ENCODE assay signal across 11 cellular contexts in the genomic region with DNA sequence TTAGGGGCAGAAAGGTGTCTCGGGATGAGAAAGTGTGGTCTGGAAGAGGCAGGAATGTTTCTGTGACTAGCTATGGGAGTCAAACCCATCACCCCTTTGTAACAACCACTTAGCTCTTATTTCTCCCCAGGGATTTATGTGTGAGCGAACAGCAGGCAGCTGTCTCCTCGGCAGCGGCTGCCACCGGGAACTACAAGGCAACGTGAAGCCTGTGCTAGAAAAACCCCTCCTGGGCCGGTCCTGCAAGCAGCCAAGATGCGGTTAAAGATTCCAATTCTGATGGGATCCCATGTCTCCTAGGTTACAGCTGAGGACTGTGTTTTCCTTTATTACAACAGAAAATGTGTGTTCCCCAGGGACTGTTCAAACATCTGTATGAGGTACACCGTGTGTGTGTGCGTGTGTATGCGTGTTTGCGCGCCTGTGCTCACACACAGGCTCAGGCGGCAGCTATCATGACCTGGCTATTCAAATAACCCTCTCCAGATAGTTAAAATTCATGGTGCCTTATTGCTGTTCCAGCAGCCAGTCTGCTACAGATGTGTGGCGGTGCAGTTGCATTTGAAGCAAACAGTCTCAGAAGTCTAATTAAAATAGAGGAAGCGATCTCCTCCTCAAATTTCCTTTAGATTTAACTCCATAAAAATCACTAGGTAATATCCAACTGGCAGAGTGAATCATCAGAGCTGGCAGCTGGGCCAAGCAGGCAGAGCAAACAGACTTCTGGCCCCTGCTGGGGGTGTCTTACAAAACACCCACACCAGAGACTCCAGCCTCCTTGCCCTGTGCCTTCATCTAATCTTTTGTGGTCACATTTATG.
A peak's percentile ranks its signal among the peaks of the same experiment; 100 is the strongest.
DNase-seq lines count a peak whose midpoint lies in the region; ATAC-seq and TF ChIP-seq lines count a peak whose summit lies in the region.
"Had no signal": no experiment of that assay in that cellular context is flagged by ENCODE, and none has a peak within 500 bp of the region (broad histone marks: within the 10 kb centered on the region; RNA-seq: fewer than 3 reads in every experiment).

No MANE protein-coding gene starts in this region.

- no peak overlapping the region for H3K4me3 ChIP-seq in right atrium auricular region
- H3K4me3 ChIP-seq in hepatocyte: no peak overlapping the region
- H3K4me3 ChIP-seq in lower lobe of right lung: no peak overlapping the region
- H3K4me3 ChIP-seq in naive thymus-derived CD4-positive, alpha-beta T cell (ENCODE audit: low read length): no peak overlapping the region
- H3K4me3 ChIP-seq: dorsolateral prefrontal cortex had no signal

- WGBS in hepatocyte (ENCODE audit: low lambda C conversion rate, missing lambda C conversion rate): 51% methylated on average over 16 of the region's 16 CpGs

- DNase-seq in Right ventricle myocardium inferior (ENCODE audit: missing footprints) (peak; percentile 61), right atrium auricular region (ENCODE audit: low spot score) (no peak), NCI-H345 treated with DMSO at 0.1 percent for 48 hours (lab: John Stamatoyannopoulos, UW; ENCODE audit: unreplicated experiment) (peak; percentile 60), hepatocyte (ENCODE audit: low spot score) (peak; percentile 16), lower lobe of right lung (no peak)
- DNase-seq in NK-92 treated with Interleukin-12 subunit alpha and Interleukin-12 subunit beta, amount 100 ng/mL, for 24 hours (lab: John Stamatoyannopoulos, UW): no peak
- DNase-seq in naive thymus-derived CD4-positive, alpha-beta T cell: no peak
- DNase-seq: activated naive CD4-positive, alpha-beta T cell treated with Interleukin-2 at 50 U/mL for 16 hours; dorsolateral prefrontal cortex; naive B cell had no signal

- H3K27me3 ChIP-seq in right atrium auricular region: no peaks in the 10 kb centered on the region
- peaks cover 8% of the 10 kb centered on the region for H3K27me3 ChIP-seq in hepatocyte
- H3K27me3 ChIP-seq in lower lobe of right lung (ENCODE audit: low read depth): peaks cover 43% of the 10 kb centered on the region
- no peaks in the 10 kb centered on the region for H3K27me3 ChIP-seq in naive thymus-derived CD4-positive, alpha-beta T cell (ENCODE audit: control insufficient read depth in 2 of 2, insufficient read depth in 2 of 2, low read length in 2 of 2)

- CTCF ChIA-PET in naive thymus-derived CD4-positive, alpha-beta T cell (lab: Charles Lee): no interaction called here

- H2AFZ ChIP-seq in hepatocyte: no peak overlapping the region

- no peaks in the 10 kb centered on the region for H3K9me3 ChIP-seq in right atrium auricular region
- H3K9me3 ChIP-seq in hepatocyte (ENCODE audit: low read depth): no peaks in the 10 kb centered on the region
- H3K9me3 ChIP-seq in lower lobe of right lung: no peaks in the 10 kb centered on the region
- H3K9me3 ChIP-seq in naive thymus-derived CD4-positive, alpha-beta T cell (ENCODE audit: control insufficient read depth in 2 of 3, low read length in 3 of 3): no peaks in the 10 kb centered on the region

- H3K36me3 ChIP-seq in right atrium auricular region: no peaks in the 10 kb centered on the region
- no peaks in the 10 kb centered on the region for H3K36me3 ChIP-seq in hepatocyte (replicated peaks; ENCODE audit: insufficient read depth, low read depth)
- no peaks in the 10 kb centered on the region for H3K36me3 ChIP-seq in lower lobe of right lung
- H3K36me3 ChIP-seq in naive thymus-derived CD4-positive, alpha-beta T cell (ENCODE audit: control insufficient read depth in 2 of 3, insufficient read depth in 3 of 3, low read length in 3 of 3): no peaks in the 10 kb centered on the region

- no peaks in the 10 kb centered on the region for H3K36me3 Mint-ChIP-seq in naive thymus-derived CD4-positive, alpha-beta T cell
- H3K36me3 Mint-ChIP-seq: naive B cell had no signal

- no peak for ATAC-seq in Right ventricle myocardium inferior
- no peak for ATAC-seq in lower lobe of right lung
- ATAC-seq in HG02973 (IDR thresholded peaks at IDR 0.05; ENCODE audit: unreplicated experiment): no peak
- no peak for ATAC-seq in naive thymus-derived CD4-positive, alpha-beta T cell

- H3K9me2 ChIP-seq in hepatocyte (replicated peaks; ENCODE audit: insufficient read depth): no peaks in the 10 kb centered on the region

- no peaks in the 10 kb centered on the region for H3K4me1 ChIP-seq in right atrium auricular region
- H3K4me1 ChIP-seq in hepatocyte (ENCODE audit: insufficient read depth): peaks cover 15% of the 10 kb centered on the region
- no peaks in the 10 kb centered on the region for H3K4me1 ChIP-seq in lower lobe of right lung
- H3K4me1 ChIP-seq in naive thymus-derived CD4-positive, alpha-beta T cell (ENCODE audit: control insufficient read depth in 2 of 2, insufficient read depth in 2 of 2, low read length in 2 of 2): no peaks in the 10 kb centered on the region

- H3K4me1 Mint-ChIP-seq in naive thymus-derived CD4-positive, alpha-beta T cell: no peaks in the 10 kb centered on the region

- no peaks in the 10 kb centered on the region for H4K20me1 ChIP-seq in hepatocyte (ENCODE audit: insufficient read depth, poor library complexity, severe bottlenecking)

- TF ChIP-seq CTCF in right atrium auricular region (IDR thresholded peaks at IDR 0.05): no peak
- TF ChIP-seq CTCF in hepatocyte (IDR thresholded peaks at IDR 0.05; ENCODE audit: poor library complexity): no peak
- no peak for TF ChIP-seq CTCF in lower lobe of right lung (IDR thresholded peaks at IDR 0.05)

- intact Hi-C loops in Right ventricle myocardium inferior (cut with DNase I) (no loop called here), lower lobe of right lung (cut with DNase I) (no loop called here)
- intact Hi-C loops in naive thymus-derived CD4-positive, alpha-beta T cell (cut with micrococcal nuclease): no loop called here

- peak overlapping the region; percentile 47 for H3K4me2 ChIP-seq in hepatocyte

- POLR2A ChIA-PET in naive thymus-derived CD4-positive, alpha-beta T cell (lab: Charles Lee): no interaction called here

- peaks cover 11 to 68% (median 30%) of the 10 kb centered on the region in 5 donors for H3K27me3 Mint-ChIP-seq in naive thymus-derived CD4-positive, alpha-beta T cell

- no peak overlapping the region for H3K27ac Mint-ChIP-seq in naive thymus-derived CD4-positive, alpha-beta T cell
- H3K27ac Mint-ChIP-seq: naive B cell had no signal

- no peaks in the 10 kb centered on the region for H3K79me2 ChIP-seq in hepatocyte

- H3K9me3 Mint-ChIP-seq in naive thymus-derived CD4-positive, alpha-beta T cell: peaks cover 0 to 1% (median 0%) of the 10 kb centered on the region in 11 donors

- H3K4me3 Mint-ChIP-seq in naive thymus-derived CD4-positive, alpha-beta T cell: no peak overlapping the region

- H3K27ac ChIP-seq in right atrium auricular region (no peak overlapping the region), hepatocyte (peak overlapping the region; percentile 19), lower lobe of right lung (no peak overlapping the region)
- no peak overlapping the region for H3K27ac ChIP-seq in naive thymus-derived CD4-positive, alpha-beta T cell (ENCODE audit: low read depth, low read length)
- H3K27ac ChIP-seq: dorsolateral prefrontal cortex had no signal

Comparison
In these comparisons a context has a peak if more than half of its experiments do, and no peak if none do; other contexts are left out.
1. DNase-seq: peak in Right ventricle myocardium inferior (single experiment), NCI-H345 treated with DMSO at 0.1 percent for 48 hours (single experiment) and hepatocyte (single experiment); none in right atrium auricular region (single experiment), NK-92 treated with Interleukin-12 subunit alpha and Interleukin-12 subunit beta, amount 100 ng/mL, for 24 hours (single experiment), lower lobe of right lung (single experiment) and naive thymus-derived CD4-positive, alpha-beta T cell (0 of 9).